8 cellular contexts compared by ENCODE assay signal in the genomic region with DNA sequence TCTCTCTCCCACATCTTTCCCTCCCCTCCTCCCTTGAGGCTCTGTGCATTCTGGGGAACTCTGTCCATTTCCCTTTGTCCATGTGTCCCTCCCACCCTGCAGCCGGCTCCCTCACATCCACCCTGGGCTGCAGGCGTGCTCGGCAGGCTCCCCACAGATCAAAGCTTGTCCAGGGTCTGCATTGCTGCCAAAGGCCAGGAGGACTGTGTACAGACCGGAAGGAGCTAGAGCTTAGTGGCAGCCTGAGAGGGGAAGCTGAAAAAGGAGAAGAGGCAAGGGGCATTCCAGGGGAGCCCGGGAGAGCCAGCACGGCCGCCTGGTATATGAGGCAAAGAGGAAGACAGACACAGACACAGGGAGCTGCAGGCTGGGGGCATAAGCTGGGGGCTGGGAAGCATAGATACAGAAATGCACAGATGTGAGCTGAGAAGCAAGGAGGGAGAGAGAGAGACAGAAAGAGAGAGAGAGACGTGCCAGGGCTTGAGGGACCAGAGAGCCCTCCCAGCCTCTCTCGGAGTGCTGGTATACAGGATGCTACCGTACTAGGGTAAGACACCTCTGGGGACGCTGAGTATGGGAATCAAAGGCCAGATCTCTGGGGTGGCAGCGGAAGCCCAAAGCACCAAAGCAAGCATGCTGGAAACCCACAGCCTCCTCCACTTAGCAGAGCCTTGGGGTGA. TPM values are rescaled to one million over a fixed set of nuclear protein-coding genes. Genes with fewer than 3 reads are reported as not detected.
DNase-seq lines count a peak whose midpoint lies in the region; ATAC-seq and TF ChIP-seq lines count a peak whose summit lies in the region.

No MANE protein-coding gene starts in this region.

- H3K79me2 ChIP-seq in DND-41 (ENCODE audit: insufficient read depth, low read length) (no peaks in the 10 kb centered on the region), OCI-LY3 (ENCODE audit: low read length) (no peaks in the 10 kb centered on the region)

- H3K4me1 Mint-ChIP-seq in brain: peaks cover 30% of the 10 kb centered on the region
- peaks cover 18 to 24% (median 21%) of the 10 kb centered on the region in 3 donors for H3K4me1 Mint-ChIP-seq in naive B cell

- TF ChIP-seq CTCF in DND-41 (IDR thresholded peaks at IDR 0.05; ENCODE audit: borderline replicate concordance, extremely low read depth, low read length, poor library complexity, severe bottlenecking): no peak
- TF ChIP-seq CTCF in OCI-LY3 (IDR thresholded peaks at IDR 0.05; ENCODE audit: low read depth, low read length): no peak
- no peak for TF ChIP-seq CTCF in brain (conservative IDR thresholded peaks at IDR 0.05)

- H3K36me3 Mint-ChIP-seq in brain: no peaks in the 10 kb centered on the region
- H3K36me3 Mint-ChIP-seq in naive B cell: no peaks in the 10 kb centered on the region

- H3K4me3 ChIP-seq in DND-41 (ENCODE audit: low read depth in 1 of 2, low read length in 2 of 2) (no peak overlapping the region), OCI-LY3 (ENCODE audit: low read length) (no peak overlapping the region)

- DNase-seq in DND-41 (peak; percentile 39), naive B cell (peak; percentile 26), NCI-H748 (lab: John Stamatoyannopoulos, UW; ENCODE audit: unreplicated experiment) (no peak), NCI-H2107 (lab: John Stamatoyannopoulos, UW) (no peak)
- DNase-seq in activated CD4-positive, CD25-positive, alpha-beta regulatory T cell (lab: John Stamatoyannopoulos, UW): no peak

- H3K27ac ChIP-seq in DND-41 (ENCODE audit: low read length) (no peak overlapping the region), OCI-LY3 (ENCODE audit: low read length) (no peak overlapping the region)

- H3K4me1 ChIP-seq in DND-41 (ENCODE audit: insufficient read depth, low read length) (peaks cover 17% of the 10 kb centered on the region), OCI-LY3 (ENCODE audit: low read length) (peaks cover 15% of the 10 kb centered on the region)

- H3K4me2 ChIP-seq in DND-41 (ENCODE audit: insufficient read depth, low read length): no peak overlapping the region
- peak overlapping the region; percentile 41 for H3K4me2 ChIP-seq in OCI-LY3 (ENCODE audit: low read length)

- H3K9ac ChIP-seq in DND-41 (ENCODE audit: low read depth, low read length) (no peak overlapping the region), OCI-LY3 (ENCODE audit: low read length) (peak overlapping the region; percentile 2; the same call in 1 of the 2 replicates)

- peak overlapping the region; percentile 84 to 97 (median 88) for H3K27ac Mint-ChIP-seq in brain
- peak overlapping the region in 1 of 6 donors; percentile 29 for H3K27ac Mint-ChIP-seq in naive B cell

- no peaks in the 10 kb centered on the region for H3K9me3 ChIP-seq in DND-41 (ENCODE audit: insufficient read depth, low read length, severe bottlenecking)
- no peaks in the 10 kb centered on the region for H3K9me3 ChIP-seq in OCI-LY3 (ENCODE audit: insufficient read depth, low read length)

- peaks cover 4% of the 10 kb centered on the region; the same call in 1 of the 2 replicates for H4K20me1 ChIP-seq in DND-41 (ENCODE audit: insufficient read depth, low read length)
- H4K20me1 ChIP-seq in OCI-LY3 (ENCODE audit: insufficient read depth, low read length): no peaks in the 10 kb centered on the region

- peak overlapping the region; percentile 12 to 66 (median 58) for H3K4me3 Mint-ChIP-seq in brain
- peak overlapping the region; percentile 3 to 85 (median 57) for H3K4me3 Mint-ChIP-seq in naive B cell

- H2AFZ ChIP-seq in DND-41 (ENCODE audit: low read depth, low read length) (no peak overlapping the region), OCI-LY3 (ENCODE audit: low read depth, low read length) (peak overlapping the region; percentile 92)

- ATAC-seq in DND-41 (ENCODE audit: insufficient read depth, low read depth): peak; percentile 53
- peak; percentile 94 for ATAC-seq in naive B cell (ENCODE audit: low read depth in 2 of 2)
- no peak for ATAC-seq in HG03460 (IDR thresholded peaks at IDR 0.05; ENCODE audit: unreplicated experiment)

- H3K36me3 ChIP-seq in DND-41 (ENCODE audit: insufficient read depth, low read length) (no peaks in the 10 kb centered on the region), OCI-LY3 (replicated peaks; ENCODE audit: low read depth, low read length) (no peaks in the 10 kb centered on the region)

- H3K27me3 ChIP-seq in DND-41 (ENCODE audit: insufficient read depth, low read length, poor library complexity): peaks cover 43% of the 10 kb centered on the region
- H3K27me3 ChIP-seq in OCI-LY3 (ENCODE audit: low read depth, low read length): no peaks in the 10 kb centered on the region

- H3K27me3 Mint-ChIP-seq in brain (peaks cover 2% of the 10 kb centered on the region), naive B cell (peaks cover 45 to 71% (median 69%) of the 10 kb centered on the region in 3 donors)

- H3K9me3 Mint-ChIP-seq in brain (no peaks in the 10 kb centered on the region), naive B cell (peaks cover 0 to 3% (median 0%) of the 10 kb centered on the region in 7 donors)

RNA-seq across cellular contexts. Expression of a gene that starts 3.3 kb away (rescaled TPM):
- polyA plus RNA-seq in brain (ENCODE audit: insufficient read depth, low read depth, low replicate concordance) (13.7 TPM), naive B cell (ENCODE audit: low read depth in 6 of 6) (1 to 10 TPM in 3 of 6 donors, under 1 TPM in 3; 0.29 to 1.7 (median 1.1) TPM)

RNA-seq across cellular contexts. Expression of a gene that starts 20.3 kb away (rescaled TPM):
- polyA plus RNA-seq in brain (ENCODE audit: insufficient read depth, low read depth, low replicate concordance) (0.81 TPM), naive B cell (ENCODE audit: low read depth in 6 of 6) (under 1 TPM in 2 of 6 donors, not detected in 4; 0.16 to 0.17 TPM)

RNA-seq across cellular contexts. Expression of a gene that starts 26.5 kb away (rescaled TPM):
- 1,278 TPM for polyA plus RNA-seq in brain (ENCODE audit: insufficient read depth, low read depth, low replicate concordance)
- under 1 TPM in 1 of 6 donors, not detected in 5; 0.38 TPM for polyA plus RNA-seq in naive B cell (ENCODE audit: low read depth in 6 of 6)

RNA-seq across cellular contexts. Expression of a gene that starts 29.0 kb away (rescaled TPM):
- polyA plus RNA-seq in brain (ENCODE audit: insufficient read depth, low read depth, low replicate concordance) (59.9 TPM), naive B cell (ENCODE audit: low read depth in 6 of 6) (not detected)

RNA-seq across cellular contexts. Expression of a gene that starts 35.5 kb away (rescaled TPM):
- polyA plus RNA-seq in brain (ENCODE audit: insufficient read depth, low read depth, low replicate concordance) (14.5 TPM), naive B cell (ENCODE audit: low read depth in 6 of 6) (not detected)

Comparison
In these comparisons a context has a peak if more than half of its experiments do, and no peak if none do; other contexts are left out.
1. DNase-seq: peak in DND-41 (single experiment) and naive B cell (single experiment); none in NCI-H748 (single experiment), activated CD4-positive, CD25-positive, alpha-beta regulatory T cell (0 of 4) and NCI-H2107 (single experiment).
2. RNA of a gene that starts 26.5 kb away (polyA plus RNA-seq): 1,278 TPM in brain (single experiment); 0.38 TPM in naive B cell; every median in the first group is over 100 times any median in the second.